8 cellular contexts compared by ENCODE assay signal in genomic region chr13:59906413-59907027, GRCh38.
A peak's percentile ranks its signal among the peaks of the same experiment; 100 is the strongest.
DNase-seq lines count a peak whose midpoint lies in the region; ATAC-seq and TF ChIP-seq lines count a peak whose summit lies in the region.

No MANE protein-coding gene starts in this region.

- no peaks in the 10 kb centered on the region for H3K36me3 Mint-ChIP-seq in stimulated activated memory B cell treated with anti-CD40 and anti-IgM and Interleukin-4, amounts not matched to agents 10 μg/mL and 1 μg/mL and 100 μg/mL, for 72 hours

- H3K4me1 Mint-ChIP-seq in stimulated activated memory B cell treated with anti-CD40 and anti-IgM and Interleukin-4, amounts not matched to agents 10 μg/mL and 1 μg/mL and 100 μg/mL, for 72 hours, result no peaks in the 10 kb centered on the region

- H3K4me3 ChIP-seq in AG10803 (ENCODE audit: low read length), result no peak overlapping the region
- H3K4me3 ChIP-seq in HAP-1, result no peak overlapping the region
- no peak overlapping the region for H3K4me3 ChIP-seq in tibial artery

- H3K27me3 Mint-ChIP-seq in stimulated activated memory B cell treated with anti-CD40 and anti-IgM and Interleukin-4, amounts not matched to agents 10 μg/mL and 1 μg/mL and 100 μg/mL, for 72 hours, result no peaks in the 10 kb centered on the region

- peak; percentile 51 for DNase-seq in AG10803 (ENCODE audit: low read depth)
- peak; percentile 15 to 36 for DNase-seq in HAP-1 (ENCODE audit: low spot score in 2 of 2)
- DNase-seq in SK-MEL-5 (ENCODE audit: low read depth, low spot score), result peak; percentile 56
- peak; percentile 6 for DNase-seq in globus pallidus (ENCODE audit: low spot score)
- no peak for DNase-seq in tibial artery
- DNase-seq in H4 (ENCODE audit: low spot score), result no peak

- H3K4me1 ChIP-seq in HAP-1, result peaks cover 10% of the 10 kb centered on the region
- no peaks in the 10 kb centered on the region for H3K4me1 ChIP-seq in tibial artery

- no peak overlapping the region for H3K27ac Mint-ChIP-seq in stimulated activated memory B cell treated with anti-CD40 and anti-IgM and Interleukin-4, amounts not matched to agents 10 μg/mL and 1 μg/mL and 100 μg/mL, for 72 hours

- intact Hi-C loops in tibial artery (cut with DNase I; ENCODE audit: low total_unique reads), result no loop called here

- no peak for ATAC-seq in stimulated activated memory B cell treated with anti-CD40 and anti-IgM and Interleukin-4, amounts not matched to agents 10 μg/mL and 1 μg/mL and 100 μg/mL, for 72 hours
- ATAC-seq in HG03432 (IDR thresholded peaks at IDR 0.05; ENCODE audit: unreplicated experiment), result no peak

- H3K9me3 ChIP-seq in HAP-1, result no peaks in the 10 kb centered on the region
- no peaks in the 10 kb centered on the region for H3K9me3 ChIP-seq in tibial artery

- H3K27me3 ChIP-seq in HAP-1 (ENCODE audit: low read depth), result no peaks in the 10 kb centered on the region
- H3K27me3 ChIP-seq in tibial artery, result no peaks in the 10 kb centered on the region

- H3K27ac ChIP-seq in tibial artery, result no peak overlapping the region

- in situ Hi-C loops in HAP-1 (cut with MboI; ENCODE audit: low sequenced_read_pairs) (loop anchor here (10.0 kb wide), 1 partner anchor 222 kb away; no protein-coding TSS in a partner anchor), SK-MEL-5 (cut with HindIII; ENCODE audit: low pct_unique_long_range_greater_than_20kb, low sequenced_read_pairs) (no loop called here)

- H3K36me3 ChIP-seq in HAP-1 (replicated peaks) (no peaks in the 10 kb centered on the region), tibial artery (no peaks in the 10 kb centered on the region)

- TF ChIP-seq CTCF in AG10803 (conservative IDR thresholded peaks at IDR 0.05; ENCODE audit: low read length), result peak; percentile 88
- TF ChIP-seq CTCF in tibial artery (IDR thresholded peaks at IDR 0.05), result peak; percentile 54 to 60

- H3K9me3 Mint-ChIP-seq in stimulated activated memory B cell treated with anti-CD40 and anti-IgM and Interleukin-4, amounts not matched to agents 10 μg/mL and 1 μg/mL and 100 μg/mL, for 72 hours, result no peaks in the 10 kb centered on the region

- no peak overlapping the region for H3K4me3 Mint-ChIP-seq in stimulated activated memory B cell treated with anti-CD40 and anti-IgM and Interleukin-4, amounts not matched to agents 10 μg/mL and 1 μg/mL and 100 μg/mL, for 72 hours

Comparison
In these comparisons a context has a peak if more than half of its experiments do, and no peak if none do; other contexts are left out.
1. DNase-seq: peak in AG10803 (single experiment), HAP-1 (2 of 2), SK-MEL-5 (single experiment) and globus pallidus (single experiment); none in tibial artery (0 of 2) and H4 (single experiment).